ENCODE assay signal across 5 cellular contexts in genomic region chr6:143851706-143852105, GRCh38. TPM values are rescaled to one million over a fixed set of nuclear protein-coding genes. Genes with fewer than 3 reads are reported as not detected.
"Had no signal": no experiment of that assay in that cellular context is flagged by ENCODE, and none has a peak within 500 bp of the region (broad histone marks: within the 10 kb centered on the region; RNA-seq: fewer than 3 reads in every experiment).

No MANE protein-coding gene starts in this region.

RNA-seq across cellular contexts. Expression of gene ZC2HC1B, which starts 12.6 kb away (rescaled TPM):
- total RNA-seq: GM23248, H4, H7, HT-29 had no signal
- polyA plus RNA-seq: GM23248, IgD-negative memory B cell had no signal
